8 cellular contexts compared by ENCODE assay signal in genomic region chr20:16801919-16802651, GRCh38. TPM values are rescaled to one million over a fixed set of nuclear protein-coding genes. Genes with fewer than 3 reads are reported as not detected.
DNase-seq lines count a peak whose midpoint lies in the region; ATAC-seq, FAIRE-seq and TF ChIP-seq lines count a peak whose summit lies in the region.

No MANE protein-coding gene starts in this region.

- no peaks in the 10 kb centered on the region for H3K27me3 ChIP-seq in endodermal cell (ENCODE audit: control insufficient read depth, insufficient read depth, low read length, poor library complexity, severe bottlenecking)

- H3K27ac Mint-ChIP-seq in endodermal cell = no peak overlapping the region

- peaks cover 22% of the 10 kb centered on the region for H3K4me1 Mint-ChIP-seq in endodermal cell

- no peak overlapping the region for H3K4me3 Mint-ChIP-seq in endodermal cell

- H3K9me3 Mint-ChIP-seq in endodermal cell = no peaks in the 10 kb centered on the region

- WGBS in endodermal cell (ENCODE audit: insufficient coverage in 1 of 2, insufficient read length in 1 of 2), 2 experiments = 61 to 64% methylated on average over 14 to 15 of the region's 15 CpGs

- H3K27ac ChIP-seq in endodermal cell (ENCODE audit: low read depth, low read length) = no peak overlapping the region

- H3K27me3 Mint-ChIP-seq in endodermal cell (ENCODE audit: insufficient read depth) = peaks cover 4% of the 10 kb centered on the region

- peaks cover 2% of the 10 kb centered on the region for H3K4me1 ChIP-seq in endodermal cell (ENCODE audit: control insufficient read depth, insufficient read depth, low read length)

- no peaks in the 10 kb centered on the region for H3K36me3 ChIP-seq in endodermal cell (ENCODE audit: control insufficient read depth, insufficient read depth, low read length)

- TF ChIP-seq CTCF in endodermal cell (conservative IDR thresholded peaks at IDR 0.05) = peak; percentile 94

- H3K9ac ChIP-seq in endodermal cell (ENCODE audit: extremely low read depth, low read length, poor library complexity, severe bottlenecking) = no peak overlapping the region

- peak; percentile 81 for ATAC-seq in HG03196 (IDR thresholded peaks at IDR 0.05; ENCODE audit: unreplicated experiment)

- no peaks in the 10 kb centered on the region for H3K36me3 Mint-ChIP-seq in endodermal cell (ENCODE audit: low read depth)

- no peak overlapping the region for H3K4me3 ChIP-seq in endodermal cell (ENCODE audit: low read length)

- no peak for TF ChIP-seq POLR2A in GM12892 (IDR thresholded peaks at IDR 0.05; ENCODE audit: low read depth, low read length)

- peaks cover 5% of the 10 kb centered on the region for H3K9me3 ChIP-seq in endodermal cell (ENCODE audit: control insufficient read depth, low read length)

- FAIRE-seq in GM12892 (lab: Jason Lieb, UNC) = peak; percentile 87

- DNase-seq in A172 (ENCODE audit: low spot score) = peak; percentile 51
- no peak for DNase-seq in GM12892 (ENCODE audit: insufficient read length)
- DNase-seq in NCI-H510A (lab: John Stamatoyannopoulos, UW) = peak; percentile 36
- peak; percentile 68 to 74 for DNase-seq in activated CD4-positive, alpha-beta T cell treated with anti-CD3 and anti-CD28 coated beads, Interleukin-2, amount 50 U/mL, for 48 hours
- DNase-seq in endodermal cell = peak; percentile 94
- DNase-seq in mucosa of gallbladder (ENCODE audit: low spot score) = peak; percentile 55
- peak; percentile 89 for DNase-seq in superior temporal gyrus (ENCODE audit: extremely low spot score)

RNA-seq across cellular contexts. Expression of gene OTOR, which starts 53.9 kb away (rescaled TPM):
- total RNA-seq in A172 (2014; rRNA removed; shearing (Covaris generic)) = not detected in 2 replicates
- not detected for polyA plus RNA-seq in GM12892 (2012; ENCODE audit: missing spikeins)
- not detected for total RNA-seq in endodermal cell
- polyA plus RNA-seq in endodermal cell (2013, experiment 1 of 2) = not detected
- polyA plus RNA-seq in endodermal cell (2013, experiment 2 of 2) = not detected
- not detected for total RNA-seq in mucosa of gallbladder
